Comparison of ENCODE assay signal across 19 cellular contexts in the genomic region with DNA sequence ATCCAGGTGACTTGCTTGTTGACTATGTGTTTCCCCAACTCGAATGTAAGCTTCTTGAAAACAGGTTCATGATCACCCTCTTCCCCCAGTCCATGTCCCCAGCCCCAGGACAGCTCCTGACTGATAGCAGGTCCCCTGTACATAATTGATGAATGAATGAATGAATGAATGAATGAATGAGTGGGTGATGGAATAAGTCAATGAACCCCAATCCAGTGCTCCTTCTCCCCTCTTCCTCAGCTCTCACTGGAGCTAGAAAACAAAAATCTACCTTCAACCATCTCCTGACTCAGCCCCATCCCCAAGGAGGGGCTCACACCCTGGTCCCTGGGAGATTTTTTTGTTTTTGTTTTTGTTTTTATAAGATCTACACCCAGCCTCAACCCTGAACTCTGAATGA. TPM values are rescaled to one million over a fixed set of nuclear protein-coding genes. Genes with fewer than 3 reads are reported as not detected.
DNase-seq lines count a peak whose midpoint lies in the region; ATAC-seq, FAIRE-seq and TF ChIP-seq lines count a peak whose summit lies in the region.
"Had no signal": no experiment of that assay in that cellular context is flagged by ENCODE, and none has a peak within 500 bp of the region (broad histone marks: within the 10 kb centered on the region; RNA-seq: fewer than 3 reads in every experiment).

No MANE protein-coding gene starts in this region.

- 94% methylated on average over 1 of the region's 1 CpG for whole genome bisulfite sequencing in right cardiac atrium
- 78% methylated on average over 1 of the region's 1 CpG for WGBS in GM12878 (ENCODE audit: insufficient coverage, insufficient replicate concordance, low lambda C conversion rate, missing lambda C conversion rate)

- H3K4me3 Mint-ChIP-seq in stimulated activated memory B cell treated with anti-CD40 and anti-IgM and Interleukin-4, amounts not matched to agents 10 μg/mL and 1 μg/mL and 100 μg/mL, for 72 hours: no peak overlapping the region
- H3K4me3 Mint-ChIP-seq: CD4-positive, alpha-beta T cell; HFFc6 had no signal

- no peak overlapping the region for H2AFZ ChIP-seq in GM12878 (ENCODE audit: control insufficient read depth, low read depth, low read length)

- no peak for ATAC-seq in Right ventricle myocardium inferior
- no peak for ATAC-seq in right cardiac atrium
- no peak for ATAC-seq in GM12878
- no peak for ATAC-seq in stimulated activated memory B cell treated with anti-CD40 and anti-IgM and Interleukin-4, amounts not matched to agents 10 μg/mL and 1 μg/mL and 100 μg/mL, for 72 hours
- ATAC-seq: HepG2 had no signal

- peaks cover 68% of the 10 kb centered on the region for H3K4me1 Mint-ChIP-seq in stimulated activated memory B cell treated with anti-CD40 and anti-IgM and Interleukin-4, amounts not matched to agents 10 μg/mL and 1 μg/mL and 100 μg/mL, for 72 hours

- intact Hi-C loops in Right ventricle myocardium inferior (cut with DNase I): no loop called here
- intact Hi-C loops in right cardiac atrium (cut with DNase I): loop anchor here in 2 of 4 donors (5.0 to 10.0 kb wide), 2 partner anchors 80 to 83 kb away; no protein-coding TSS in a partner anchor
- intact Hi-C loops in GM12878 (cut with micrococcal nuclease; ENCODE audit: unreplicated experiment): loop anchor here (1.0 to 10.0 kb wide), 3 partner anchors 13 to 80 kb away; no protein-coding TSS in a partner anchor

- TF ChIP-seq POLR2A in GM12878 (IDR thresholded peaks at IDR 0.05; ENCODE audit: low read depth, low read length): no peak

- no peaks in the 10 kb centered on the region for H4K20me1 ChIP-seq in GM12878 (ENCODE audit: control insufficient read depth, insufficient read depth)

- RAD21 ChIA-PET in GM12878 (lab: Charles Lee; ENCODE audit: unreplicated experiment): interaction anchor here (1.1 to 5.3 kb wide), 7 partner anchors 14 to 95 kb away, joined by 4 to 39 read pairs (median 10); a partner anchor contains a TSS

- TF ChIP-seq EP300 in GM12878 (IDR thresholded peaks at IDR 0.05; ENCODE audit: borderline replicate concordance in 1 of 2, control insufficient read depth in 1 of 2, low read depth in 2 of 2, low read length in 2 of 2): no peak

- no peak overlapping the region for H3K27ac ChIP-seq in right cardiac atrium (ENCODE audit: low read length)
- H3K27ac ChIP-seq in GM12878 (ENCODE audit: control insufficient read depth, insufficient read depth): peak overlapping the region; percentile 33; the same call in 1 of the 2 replicates

- SMC1A ChIA-PET in GM12878 (lab: Charles Lee; ENCODE audit: uncharacterized antibody, unreplicated experiment): interaction anchor here (0.9 to 8.3 kb wide), 11 partner anchors 11 to 94 kb away, joined by 3 to 75 read pairs (median 8); a partner anchor contains a TSS

- peaks cover 6% of the 10 kb centered on the region for H3K36me3 Mint-ChIP-seq in stimulated activated memory B cell treated with anti-CD40 and anti-IgM and Interleukin-4, amounts not matched to agents 10 μg/mL and 1 μg/mL and 100 μg/mL, for 72 hours

- BruUV-seq in GM12878 (replicated peaks; lab: Mats Ljungman, UMichigan): no TSS peak

- CTCF ChIA-PET in GM12878 (lab: Yijun Ruan, JAX): interaction anchor here (0.6 to 2.0 kb wide), 4 partner anchors 8 to 446 kb away, joined by 3 to 6 read pairs (median 4); no protein-coding TSS in a partner anchor

- no peak overlapping the region for H3K4me2 ChIP-seq in GM12878 (ENCODE audit: control insufficient read depth, insufficient read depth)

- H3K9me3 ChIP-seq in right cardiac atrium (ENCODE audit: control insufficient read depth, low read length) (no peaks in the 10 kb centered on the region), GM12878 (replicated peaks; ENCODE audit: control insufficient read depth, insufficient read depth, low read length) (peaks cover 5% of the 10 kb centered on the region)

- FAIRE-seq in GM12878 (lab: Jason Lieb, UNC): no peak
- FAIRE-seq: G401.6, HepG2 had no signal

- no peak for TF ChIP-seq RAD21 in GM12878 (IDR thresholded peaks at IDR 0.05; ENCODE audit: insufficient read depth, low read depth, low read length)

- peak overlapping the region; percentile 71 for H3K27ac Mint-ChIP-seq in stimulated activated memory B cell treated with anti-CD40 and anti-IgM and Interleukin-4, amounts not matched to agents 10 μg/mL and 1 μg/mL and 100 μg/mL, for 72 hours
- H3K27ac Mint-ChIP-seq: CD4-positive, alpha-beta T cell; HFFc6 had no signal

- H3K27me3 Mint-ChIP-seq in stimulated activated memory B cell treated with anti-CD40 and anti-IgM and Interleukin-4, amounts not matched to agents 10 μg/mL and 1 μg/mL and 100 μg/mL, for 72 hours: no peaks in the 10 kb centered on the region

- TF ChIP-seq CTCF in GM12878 (IDR thresholded peaks at IDR 0.05 in 2 of 3, conservative IDR thresholded peaks at IDR 0.05 in 1 of 3; ENCODE audit: control insufficient read depth in 2 of 3, extremely low read depth in 1 of 3, insufficient read depth in 1 of 3, low read depth in 3 of 3, low read length in 3 of 3): no peak

- H3K9ac ChIP-seq in GM12878 (ENCODE audit: control insufficient read depth, insufficient read depth, low read length): no peak overlapping the region

- no peaks in the 10 kb centered on the region for H3K27me3 ChIP-seq in right cardiac atrium (ENCODE audit: control insufficient read depth, insufficient read depth)
- no peaks in the 10 kb centered on the region for H3K27me3 ChIP-seq in GM12878 (replicated peaks in 1 of 2; ENCODE audit: control insufficient read depth in 2 of 2, insufficient read depth in 2 of 2, low read length in 1 of 2)

- no peaks in the 10 kb centered on the region for H3K79me2 ChIP-seq in GM12878 (ENCODE audit: control insufficient read depth, insufficient read depth, low read length)

- no peaks in the 10 kb centered on the region for H3K36me3 ChIP-seq in GM12878 (ENCODE audit: control insufficient read depth in 2 of 2, insufficient read depth in 2 of 2, low read length in 1 of 2)

- DNase-seq in Right ventricle myocardium inferior (ENCODE audit: missing footprints) (peak; percentile 53), right cardiac atrium (no peak), GM12878 (ENCODE audit: low read depth, low spot score) (no peak), NCI-H69 (lab: John Stamatoyannopoulos, UW) (no peak), iPS-NIHi7 (ENCODE audit: extremely low spot score) (no peak), DMS153 (lab: John Stamatoyannopoulos, UW) (no peak)
- DNase-seq: ACHN; C1 segment of cervical spinal cord; CD4-positive, alpha-beta T cell; DMS79 treated with DMSO at 0.1 percent for 48 hours; EL; HCEC 1CT; HFFc6 had no signal

- in situ Hi-C loops in GM12878 (cut with MboI): no loop called here

- POLR2A ChIA-PET in GM12878 (lab: Charles Lee): interaction anchor here (0.6 to 3.6 kb wide), 6 partner anchors 14 to 1737 kb away, joined by 3 to 25 read pairs (median 6); a partner anchor contains a TSS

- H3K4me1 ChIP-seq in right cardiac atrium (ENCODE audit: control insufficient read depth, insufficient read depth, low read length) (no peaks in the 10 kb centered on the region), GM12878 (ENCODE audit: control insufficient read depth, insufficient read depth, low read length) (peaks cover 49% of the 10 kb centered on the region)

- peaks cover 2% of the 10 kb centered on the region for H3K9me3 Mint-ChIP-seq in stimulated activated memory B cell treated with anti-CD40 and anti-IgM and Interleukin-4, amounts not matched to agents 10 μg/mL and 1 μg/mL and 100 μg/mL, for 72 hours
- H3K9me3 Mint-ChIP-seq: HFFc6 had no signal

- H3K4me3 ChIP-seq in right cardiac atrium (ENCODE audit: low read length) (no peak overlapping the region), GM12878 (no peak overlapping the region)

RNA-seq across cellular contexts. Expression of a gene that starts 16.2 kb away (rescaled TPM):
- total RNA-seq in Right ventricle myocardium inferior (0.41 TPM), right cardiac atrium (1 to 10 TPM; 1.9 to 3.2 (median 2.0) TPM), GM12878 (2014; rRNA removed) (1.1 and 1.9 TPM in 2 replicates), GM12878 (2014; rRNA removed; fragmentation: Illumina TruSeq; extraction: Trizol) (1.5 and 1.7 TPM in 2 replicates), GM12878 (2021) (1.6 and 1.7 TPM in 2 replicates)
- polyA plus RNA-seq in right cardiac atrium (1.4 TPM), GM12878 (2011; rRNA removed) (2.6 and 2.8 TPM in 2 replicates), GM12878 (2014; fragmentation: Illumina TruSeq; extraction: Trizol) (1.9 and 2.8 TPM in 2 replicates), GM12878 (2014; fragmentation: Nextera tagmentation; extraction: Ambion mirVana) (1 to 10 TPM; 4.6 to 6.4 TPM), GM12878 (2014; rRNA removed) (1.4 and 1.8 TPM in 2 replicates), GM12878 (2016; fragmentation: Nextera tagmentation; extraction: Ambion mirVana) (1 to 10 TPM; 3.4 to 3.6 TPM)
- total RNA-seq in GM12878 (2013; cell fraction: nucleolus; rRNA removed): 10.6 and 11.7 TPM in 2 replicates
- polyA plus RNA-seq in GM12878 (2011; ENCODE audit: low read depth): 3.2 TPM
- 1.2 and 1.6 TPM in 2 replicates for polyA plus RNA-seq in GM12878 (2011; cell fraction: cytosol; rRNA removed)
- 1.2 and 1.8 TPM in 2 replicates for polyA plus RNA-seq in GM12878 (2011; cell fraction: nucleus; rRNA removed)
- 6.8 and 7.4 TPM in 2 replicates for polyA plus RNA-seq in GM12878 (2012)
- 0.88 and 1.5 TPM in 2 replicates for polyA minus RNA-seq in GM12878 (2011; rRNA and poly(A)+ RNA removed)
- 0.94 TPM in 1 of 2 replicates, not detected in the other for polyA minus RNA-seq in GM12878 (2011; cell fraction: cytosol; rRNA and poly(A)+ RNA removed)
- 0.57 and 0.60 TPM in 2 replicates for polyA minus RNA-seq in GM12878 (2011; cell fraction: nucleus; rRNA and poly(A)+ RNA removed)
- total RNA-seq: A172; CD4-positive, alpha-beta T cell; H4; HepG2; HFFc6; HT1080 had no signal
- polyA plus RNA-seq: HepG2 had no signal

RNA-seq across cellular contexts. Expression of a gene that starts 42.2 kb away (rescaled TPM):
- 11.0 TPM for total RNA-seq in Right ventricle myocardium inferior
- total RNA-seq in right cardiac atrium: 1 to 10 TPM; 5.3 to 9.1 (median 7.5) TPM
- 7.3 TPM for polyA plus RNA-seq in right cardiac atrium
- 733 and 778 TPM in 2 replicates for total RNA-seq in GM12878 (2013; cell fraction: nucleolus; rRNA removed)
- 49.6 and 51.4 TPM in 2 replicates for total RNA-seq in GM12878 (2014; rRNA removed)
- total RNA-seq in GM12878 (2014; rRNA removed; fragmentation: Illumina TruSeq; extraction: Trizol): 31.0 and 37.4 TPM in 2 replicates
- 84.6 and 95.8 TPM in 2 replicates for total RNA-seq in GM12878 (2021)
- 32.4 TPM for polyA plus RNA-seq in GM12878 (2011; ENCODE audit: low read depth)
- 139 and 145 TPM in 2 replicates for polyA plus RNA-seq in GM12878 (2011; rRNA removed)
- 85.3 and 89.0 TPM in 2 replicates for polyA plus RNA-seq in GM12878 (2011; cell fraction: cytosol; rRNA removed)
- polyA plus RNA-seq in GM12878 (2011; cell fraction: nucleus; rRNA removed): 371 and 391 TPM in 2 replicates
- polyA plus RNA-seq in GM12878 (2012): 50.3 and 56.0 TPM in 2 replicates
- 35.7 and 51.1 TPM in 2 replicates for polyA plus RNA-seq in GM12878 (2014; fragmentation: Illumina TruSeq; extraction: Trizol)
- 10 to 100 TPM; 11.5 to 12.5 TPM for polyA plus RNA-seq in GM12878 (2014; fragmentation: Nextera tagmentation; extraction: Ambion mirVana)
- polyA plus RNA-seq in GM12878 (2014; rRNA removed): 74.5 and 82.5 TPM in 2 replicates
- polyA plus RNA-seq in GM12878 (2016; fragmentation: Nextera tagmentation; extraction: Ambion mirVana): 10 to 100 TPM; 45.3 to 48.2 TPM
- 158 and 163 TPM in 2 replicates for polyA minus RNA-seq in GM12878 (2011; rRNA and poly(A)+ RNA removed)
- polyA minus RNA-seq in GM12878 (2011; cell fraction: cytosol; rRNA and poly(A)+ RNA removed): 30.1 and 45.4 TPM in 2 replicates
- polyA minus RNA-seq in GM12878 (2011; cell fraction: nucleus; rRNA and poly(A)+ RNA removed): 156 and 242 TPM in 2 replicates
